Comparison of ENCODE assay signal across 1 cellular context in the genomic region with DNA sequence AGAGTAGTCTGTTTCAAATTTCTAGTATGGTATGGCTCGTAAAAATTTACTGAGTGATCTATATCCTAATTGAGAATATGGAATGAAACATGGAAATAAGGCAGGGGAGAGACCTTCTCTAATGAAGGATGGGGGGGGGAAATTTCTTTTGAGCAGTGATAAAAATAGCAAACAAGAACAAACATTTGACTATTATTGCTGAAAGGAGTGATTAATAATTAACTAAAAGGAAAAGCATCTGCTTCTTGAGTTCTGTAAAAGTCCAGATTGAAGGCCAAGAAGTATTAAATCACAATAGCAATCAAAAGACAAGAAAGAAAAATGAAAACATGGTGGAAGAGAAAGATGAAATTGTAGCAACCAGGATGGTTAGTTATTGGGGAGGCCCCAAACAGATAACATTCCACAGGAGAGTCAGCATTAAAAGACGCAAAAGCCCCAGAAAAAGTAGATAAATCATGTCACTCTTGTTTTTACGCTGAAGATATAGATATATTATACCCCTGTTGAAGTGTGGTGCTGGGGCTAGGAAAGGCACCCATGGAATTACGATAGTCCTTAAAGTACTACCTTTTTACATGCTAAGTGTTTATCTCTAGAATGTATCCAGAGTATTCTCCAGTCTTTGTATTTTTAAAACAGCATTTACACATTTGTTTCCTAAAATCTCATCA.
TF ChIP-seq lines count a peak whose summit lies in the region.

No MANE protein-coding gene starts in this region.

TF ChIP-seq in SK-N-SH treated with all-trans-retinoic acid at 6 μM for 48 hours, 23 proteins besides CTCF, POLR2A, EP300 and RAD21:
- TF ChIP-seq CSRNP3 (CRISPR knock-in tag; IDR thresholded peaks at IDR 0.05) = no peak
- TF ChIP-seq, protein P1, sequence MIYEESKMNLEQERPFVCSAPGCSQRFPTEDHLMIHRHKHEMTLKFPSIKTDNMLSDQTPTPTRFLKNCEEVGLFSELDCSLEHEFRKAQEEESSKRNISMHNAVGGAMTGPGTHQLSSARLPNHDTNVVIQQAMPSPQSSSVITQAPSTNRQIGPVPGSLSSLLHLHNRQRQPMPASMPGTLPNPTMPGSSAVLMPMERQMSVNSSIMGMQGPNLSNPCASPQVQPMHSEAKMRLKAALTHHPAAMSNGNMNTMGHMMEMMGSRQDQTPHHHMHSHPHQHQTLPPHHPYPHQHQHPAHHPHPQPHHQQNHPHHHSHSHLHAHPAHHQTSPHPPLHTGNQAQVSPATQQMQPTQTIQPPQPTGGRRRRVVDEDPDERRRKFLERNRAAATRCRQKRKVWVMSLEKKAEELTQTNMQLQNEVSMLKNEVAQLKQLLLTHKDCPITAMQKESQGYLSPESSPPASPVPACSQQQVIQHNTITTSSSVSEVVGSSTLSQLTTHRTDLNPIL (CRISPR knock-in tag; IDR thresholded peaks at IDR 0.05; ENCODE audit: low read depth) = no peak
- TF ChIP-seq PATZ1 (CRISPR knock-in tag; IDR thresholded peaks at IDR 0.05; ENCODE audit: borderline replicate concordance) = no peak
- no peak for TF ChIP-seq OSR1 (CRISPR knock-in tag; IDR thresholded peaks at IDR 0.05)
- no peak for TF ChIP-seq PPARA (CRISPR knock-in tag; IDR thresholded peaks at IDR 0.05; ENCODE audit: borderline replicate concordance)
- no peak for TF ChIP-seq SNAI2 (CRISPR knock-in tag; IDR thresholded peaks at IDR 0.05)
- no peak for TF ChIP-seq GLIS3 (CRISPR knock-in tag; IDR thresholded peaks at IDR 0.05)
- TF ChIP-seq TSHZ2 (CRISPR knock-in tag; IDR thresholded peaks at IDR 0.05) = no peak
- TF ChIP-seq ESRRG (CRISPR knock-in tag; IDR thresholded peaks at IDR 0.05) = no peak
- no peak for TF ChIP-seq ZFP3 (CRISPR knock-in tag; IDR thresholded peaks at IDR 0.05)
- TF ChIP-seq ZC3H10 (CRISPR knock-in tag; IDR thresholded peaks at IDR 0.05) = no peak
- TF ChIP-seq TCF4 (CRISPR knock-in tag; IDR thresholded peaks at IDR 0.05; ENCODE audit: borderline replicate concordance) = no peak
- TF ChIP-seq, protein P2, sequence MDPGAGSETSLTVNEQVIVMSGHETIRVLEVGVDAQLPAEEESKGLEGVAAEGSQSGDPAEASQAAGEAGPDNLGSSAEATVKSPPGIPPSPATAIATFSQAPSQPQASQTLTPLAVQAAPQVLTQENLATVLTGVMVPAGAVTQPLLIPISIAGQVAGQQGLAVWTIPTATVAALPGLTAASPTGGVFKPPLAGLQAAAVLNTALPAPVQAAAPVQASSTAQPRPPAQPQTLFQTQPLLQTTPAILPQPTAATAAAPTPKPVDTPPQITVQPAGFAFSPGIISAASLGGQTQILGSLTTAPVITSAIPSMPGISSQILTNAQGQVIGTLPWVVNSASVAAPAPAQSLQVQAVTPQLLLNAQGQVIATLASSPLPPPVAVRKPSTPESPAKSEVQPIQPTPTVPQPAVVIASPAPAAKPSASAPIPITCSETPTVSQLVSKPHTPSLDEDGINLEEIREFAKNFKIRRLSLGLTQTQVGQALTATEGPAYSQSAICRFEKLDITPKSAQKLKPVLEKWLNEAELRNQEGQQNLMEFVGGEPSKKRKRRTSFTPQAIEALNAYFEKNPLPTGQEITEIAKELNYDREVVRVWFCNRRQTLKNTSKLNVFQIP (CRISPR knock-in tag; IDR thresholded peaks at IDR 0.05; ENCODE audit: borderline replicate concordance, low read depth) = no peak
- no peak for TF ChIP-seq RARB (CRISPR knock-in tag; IDR thresholded peaks at IDR 0.05)
